ENCODE assay signal across 38 cellular contexts in the genomic region with DNA sequence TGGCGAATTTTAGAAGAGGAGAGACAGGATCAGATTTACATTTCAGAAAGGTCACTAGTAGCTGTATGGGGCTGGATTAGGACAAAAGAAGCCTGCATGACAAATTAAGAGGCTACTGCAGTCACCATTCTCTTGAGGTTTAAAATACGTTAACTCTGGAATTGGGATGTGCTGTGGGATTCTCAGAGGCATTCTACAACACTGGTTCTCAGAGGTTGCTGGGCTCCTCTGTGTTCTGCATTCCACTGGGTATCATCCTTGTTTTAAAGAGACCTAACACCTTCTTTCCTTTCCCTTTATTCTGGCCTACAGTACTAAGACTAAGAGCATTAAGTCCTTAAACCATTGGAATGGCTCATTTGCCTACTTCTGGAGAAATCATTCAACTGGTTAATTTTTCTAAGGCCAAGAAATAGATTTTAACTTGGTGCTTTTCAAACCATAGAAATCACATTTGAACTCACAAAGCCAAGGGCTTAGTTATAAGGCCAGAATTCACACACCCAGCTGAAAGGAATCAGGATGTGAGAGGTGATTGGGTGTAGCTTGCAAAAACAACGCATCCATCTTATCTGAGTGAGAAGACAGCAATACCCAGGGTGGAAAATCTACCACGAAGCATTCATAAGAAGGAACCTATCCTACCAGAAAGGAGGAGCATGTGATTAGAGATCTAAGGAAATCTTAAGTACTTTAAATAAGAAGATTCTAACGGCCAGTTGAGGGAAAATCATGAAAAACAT.
"Had no signal": no experiment of that assay in that cellular context is flagged by ENCODE, and none has a peak within 500 bp of the region (broad histone marks: within the 10 kb centered on the region; RNA-seq: fewer than 3 reads in every experiment).

No MANE protein-coding gene starts in this region.

- H3K27ac Mint-ChIP-seq: activated CD4-positive, alpha-beta memory T cell treated with anti-CD3 and anti-CD28 coated beads, Interleukin-2, amount 10 ng/mL, durations not matched to agents 7 days and 5 days; activated CD8-positive, alpha-beta memory T cell treated with anti-CD3 and anti-CD28 coated beads, Interleukin-2, amount 10 ng/mL, durations not matched to agents 7 days and 5 days; activated naive CD4-positive, alpha-beta T cell treated with anti-CD3 and anti-CD28 coated beads, Interleukin-2, amount 10 ng/mL, durations not matched to agents 7 days and 5 days; activated naive CD8-positive, alpha-beta T cell; activated naive CD8-positive, alpha-beta T cell treated with anti-CD3 and anti-CD28 coated beads, Interleukin-2, amount 50 U/mL, for 24 hours; brain; T-cell had no signal

- FAIRE-seq: bronchial epithelial cell, RCC 7860 had no signal

- H3K36me3 Mint-ChIP-seq: activated naive CD4-positive, alpha-beta T cell treated with anti-CD3 and anti-CD28 coated beads, Interleukin-2, amount 10 ng/mL, durations not matched to agents 7 days and 5 days had no signal

- H3K27me3 ChIP-seq: MG63 had no signal

- H3K4me1 Mint-ChIP-seq: activated CD4-positive, alpha-beta memory T cell treated with anti-CD3 and anti-CD28 coated beads, Interleukin-2, amount 10 ng/mL, durations not matched to agents 7 days and 5 days; activated CD8-positive, alpha-beta memory T cell treated with anti-CD3 and anti-CD28 coated beads, Interleukin-2, amount 10 ng/mL, durations not matched to agents 7 days and 5 days; T-cell had no signal

- ATAC-seq: activated CD8-positive, alpha-beta memory T cell treated with anti-CD3 and anti-CD28 coated beads, Interleukin-2, amount 10 ng/mL, durations not matched to agents 7 days and 5 days; activated naive CD8-positive, alpha-beta T cell treated with anti-CD3 and anti-CD28 coated beads, Interleukin-2, amount 50 U/mL, for 24 hours; Right ventricle myocardium inferior; SK-N-SH treated with all-trans-retinoic acid at 6 μM for 48 hours; T-cell had no signal

- H3K27me3 Mint-ChIP-seq: activated CD4-positive, alpha-beta memory T cell treated with anti-CD3 and anti-CD28 coated beads, Interleukin-2, amount 10 ng/mL, durations not matched to agents 7 days and 5 days; activated CD8-positive, alpha-beta memory T cell treated with anti-CD3 and anti-CD28 coated beads, Interleukin-2, amount 10 ng/mL, durations not matched to agents 7 days and 5 days; activated naive CD4-positive, alpha-beta T cell treated with anti-CD3 and anti-CD28 coated beads, Interleukin-2, amount 10 ng/mL, durations not matched to agents 7 days and 5 days; activated naive CD8-positive, alpha-beta T cell; activated naive CD8-positive, alpha-beta T cell treated with anti-CD3 and anti-CD28 coated beads, Interleukin-2, amount 50 U/mL, for 24 hours; brain; T-cell had no signal

- H3K4me3 ChIP-seq: MG63, PC-9 had no signal

- H3K4me3 Mint-ChIP-seq: activated CD4-positive, alpha-beta memory T cell treated with anti-CD3 and anti-CD28 coated beads, Interleukin-2, amount 10 ng/mL, durations not matched to agents 7 days and 5 days; activated CD8-positive, alpha-beta memory T cell treated with anti-CD3 and anti-CD28 coated beads, Interleukin-2, amount 10 ng/mL, durations not matched to agents 7 days and 5 days; activated naive CD4-positive, alpha-beta T cell treated with anti-CD3 and anti-CD28 coated beads, Interleukin-2, amount 10 ng/mL, durations not matched to agents 7 days and 5 days; activated naive CD8-positive, alpha-beta T cell; activated naive CD8-positive, alpha-beta T cell treated with anti-CD3 and anti-CD28 coated beads, Interleukin-2, amount 50 U/mL, for 24 hours; brain; T-cell had no signal

- H3K36me3 ChIP-seq: MG63 had no signal

- DNase-seq: activated CD4-positive, alpha-beta memory T cell treated with anti-CD3 and anti-CD28 coated beads, Interleukin-2, amount 10 ng/mL, durations not matched to agents 7 days and 5 days; activated CD4-positive, alpha-beta T cell treated with anti-CD3 and anti-CD28 coated beads for 1 hour; activated CD4-positive, alpha-beta T cell treated with anti-CD3 and anti-CD28 coated beads for 48 hours; activated CD4-positive, CD25-positive, alpha-beta regulatory T cell; activated CD8-positive, alpha-beta memory T cell treated with anti-CD3 and anti-CD28 coated beads for 24 hours; activated CD8-positive, alpha-beta memory T cell treated with anti-CD3 and anti-CD28 coated beads, Interleukin-2, amount 10 ng/mL, durations not matched to agents 7 days and 5 days; activated CD8-positive, alpha-beta memory T cell treated with anti-CD3 and anti-CD28 coated beads, Interleukin-2, amount 50 U/mL, for 48 hours; activated effector memory CD4-positive, alpha-beta T cell treated with Interleukin-2 at 50 U/mL for 16 hours; activated naive CD4-positive, alpha-beta T cell treated with anti-CD3 and anti-CD28 coated beads, Interleukin-2, amount 10 ng/mL, durations not matched to agents 7 days and 5 days; activated naive CD8-positive, alpha-beta T cell treated with anti-CD3 and anti-CD28 coated beads, Interleukin-2, amount 50 U/mL, for 24 hours; activated T-cell treated with anti-CD3 and anti-CD28 coated beads, Interleukin-2, amount 50 U/mL, for 48 hours; anterior cingulate cortex; caudate nucleus; cerebellar nuclear complex; Kasumi-1; MG63; NCI-H1048; NCI-H1105 treated with DMSO at 0.1 percent for 48 hours; NCI-H1436; NCI-H1694; NCI-H2029; NCI-H510A; NCI-H526; NCI-H748 treated with DMSO at 0.1 percent for 48 hours; NK-92 treated with Interleukin-12 subunit alpha and Interleukin-12 subunit beta, amount 100 ng/mL, for 24 hours; PC-9; SIG-M5; T-cell; T-helper 2 cell; T-helper 9 cell had no signal

- H3K27ac ChIP-seq: PC-9, RWPE1, VCaP had no signal

- H3K9me3 ChIP-seq: MG63 had no signal
